ENCODE assay signal across 1 cellular context in the genomic region with DNA sequence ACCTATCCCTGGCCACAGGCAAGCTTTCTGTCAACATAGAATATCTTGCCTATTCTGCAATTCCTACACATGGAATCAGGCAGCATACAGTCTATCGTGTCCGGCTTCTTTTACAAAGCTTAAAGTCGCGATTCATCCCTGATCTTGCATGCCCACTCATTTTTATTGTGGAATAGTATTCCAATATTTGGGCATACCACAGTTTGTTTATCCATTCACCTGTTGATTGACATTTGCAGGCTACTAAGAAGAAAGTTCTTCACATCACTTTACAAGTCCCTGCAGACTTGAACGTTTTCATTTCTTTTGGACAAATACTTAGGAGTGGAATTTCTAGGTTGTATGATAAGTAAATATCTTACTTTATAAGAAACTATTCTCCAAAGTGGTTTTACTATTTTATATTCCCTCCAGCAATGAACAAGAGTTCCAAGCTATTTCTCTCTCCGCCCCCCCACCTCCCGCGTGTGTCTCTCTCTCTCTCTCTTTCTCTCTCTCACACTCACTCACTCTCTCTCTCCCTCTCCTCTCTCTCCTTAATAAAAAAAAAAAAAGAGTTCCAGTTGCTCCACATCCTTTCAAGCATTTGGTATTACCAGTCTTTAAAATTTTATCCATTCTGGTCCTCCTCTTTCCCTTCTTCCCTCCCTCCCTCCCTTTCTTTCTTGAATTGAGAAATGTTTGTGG.
TF ChIP-seq lines count a peak whose summit lies in the region.

No MANE protein-coding gene starts in this region.

TF ChIP-seq in endothelial cell of umbilical vein, 7 proteins besides CTCF, POLR2A, EP300 and RAD21:
- TF ChIP-seq POLR2AphosphoS5 (IDR thresholded peaks at IDR 0.05; ENCODE audit: insufficient read depth, low read depth, low read length) (no peak), MAX (IDR thresholded peaks at IDR 0.05; ENCODE audit: insufficient read depth, insufficient read length) (no peak), JUN (IDR thresholded peaks at IDR 0.05; ENCODE audit: borderline replicate concordance, insufficient read depth, insufficient read length, low read depth) (no peak), EZH2 (IDR thresholded peaks at IDR 0.05; ENCODE audit: borderline replicate concordance, low read depth, low read length, severe bottlenecking) (no peak), GATA2 (IDR thresholded peaks at IDR 0.05; ENCODE audit: insufficient read depth, insufficient read length, low read depth, low read length) (no peak), MYC (IDR thresholded peaks at IDR 0.05; ENCODE audit: low read depth, low read length) (no peak), FOS (IDR thresholded peaks at IDR 0.05; ENCODE audit: borderline replicate concordance, insufficient read depth, low read length) (no peak)
